Comparison of ENCODE assay signal across 1 cellular context in the genomic region with DNA sequence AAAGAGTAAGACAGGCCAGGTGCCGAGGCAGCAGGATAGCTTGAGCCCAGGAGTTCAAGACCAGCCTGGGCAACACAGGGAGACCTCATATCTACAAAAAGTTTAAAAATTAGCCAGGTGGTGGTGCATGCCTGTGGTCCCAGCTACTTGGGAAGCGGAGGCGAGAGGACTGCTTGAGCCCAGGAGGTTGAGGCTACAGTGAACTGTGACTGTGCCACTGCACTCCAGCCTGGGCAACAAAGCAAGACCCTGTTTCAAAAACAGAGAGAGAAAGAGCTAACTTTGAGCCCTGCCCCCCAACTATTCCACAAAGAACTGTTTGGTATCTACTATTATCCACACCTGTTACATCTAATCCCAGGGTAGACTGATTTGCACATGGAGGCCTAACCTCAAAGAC.
TF ChIP-seq lines count a peak whose summit lies in the region.

No MANE protein-coding gene starts in this region.

TF ChIP-seq in GM23338, 12 proteins besides CTCF, POLR2A, EP300 and RAD21 (continued from another document):
- TF ChIP-seq, protein P1, sequence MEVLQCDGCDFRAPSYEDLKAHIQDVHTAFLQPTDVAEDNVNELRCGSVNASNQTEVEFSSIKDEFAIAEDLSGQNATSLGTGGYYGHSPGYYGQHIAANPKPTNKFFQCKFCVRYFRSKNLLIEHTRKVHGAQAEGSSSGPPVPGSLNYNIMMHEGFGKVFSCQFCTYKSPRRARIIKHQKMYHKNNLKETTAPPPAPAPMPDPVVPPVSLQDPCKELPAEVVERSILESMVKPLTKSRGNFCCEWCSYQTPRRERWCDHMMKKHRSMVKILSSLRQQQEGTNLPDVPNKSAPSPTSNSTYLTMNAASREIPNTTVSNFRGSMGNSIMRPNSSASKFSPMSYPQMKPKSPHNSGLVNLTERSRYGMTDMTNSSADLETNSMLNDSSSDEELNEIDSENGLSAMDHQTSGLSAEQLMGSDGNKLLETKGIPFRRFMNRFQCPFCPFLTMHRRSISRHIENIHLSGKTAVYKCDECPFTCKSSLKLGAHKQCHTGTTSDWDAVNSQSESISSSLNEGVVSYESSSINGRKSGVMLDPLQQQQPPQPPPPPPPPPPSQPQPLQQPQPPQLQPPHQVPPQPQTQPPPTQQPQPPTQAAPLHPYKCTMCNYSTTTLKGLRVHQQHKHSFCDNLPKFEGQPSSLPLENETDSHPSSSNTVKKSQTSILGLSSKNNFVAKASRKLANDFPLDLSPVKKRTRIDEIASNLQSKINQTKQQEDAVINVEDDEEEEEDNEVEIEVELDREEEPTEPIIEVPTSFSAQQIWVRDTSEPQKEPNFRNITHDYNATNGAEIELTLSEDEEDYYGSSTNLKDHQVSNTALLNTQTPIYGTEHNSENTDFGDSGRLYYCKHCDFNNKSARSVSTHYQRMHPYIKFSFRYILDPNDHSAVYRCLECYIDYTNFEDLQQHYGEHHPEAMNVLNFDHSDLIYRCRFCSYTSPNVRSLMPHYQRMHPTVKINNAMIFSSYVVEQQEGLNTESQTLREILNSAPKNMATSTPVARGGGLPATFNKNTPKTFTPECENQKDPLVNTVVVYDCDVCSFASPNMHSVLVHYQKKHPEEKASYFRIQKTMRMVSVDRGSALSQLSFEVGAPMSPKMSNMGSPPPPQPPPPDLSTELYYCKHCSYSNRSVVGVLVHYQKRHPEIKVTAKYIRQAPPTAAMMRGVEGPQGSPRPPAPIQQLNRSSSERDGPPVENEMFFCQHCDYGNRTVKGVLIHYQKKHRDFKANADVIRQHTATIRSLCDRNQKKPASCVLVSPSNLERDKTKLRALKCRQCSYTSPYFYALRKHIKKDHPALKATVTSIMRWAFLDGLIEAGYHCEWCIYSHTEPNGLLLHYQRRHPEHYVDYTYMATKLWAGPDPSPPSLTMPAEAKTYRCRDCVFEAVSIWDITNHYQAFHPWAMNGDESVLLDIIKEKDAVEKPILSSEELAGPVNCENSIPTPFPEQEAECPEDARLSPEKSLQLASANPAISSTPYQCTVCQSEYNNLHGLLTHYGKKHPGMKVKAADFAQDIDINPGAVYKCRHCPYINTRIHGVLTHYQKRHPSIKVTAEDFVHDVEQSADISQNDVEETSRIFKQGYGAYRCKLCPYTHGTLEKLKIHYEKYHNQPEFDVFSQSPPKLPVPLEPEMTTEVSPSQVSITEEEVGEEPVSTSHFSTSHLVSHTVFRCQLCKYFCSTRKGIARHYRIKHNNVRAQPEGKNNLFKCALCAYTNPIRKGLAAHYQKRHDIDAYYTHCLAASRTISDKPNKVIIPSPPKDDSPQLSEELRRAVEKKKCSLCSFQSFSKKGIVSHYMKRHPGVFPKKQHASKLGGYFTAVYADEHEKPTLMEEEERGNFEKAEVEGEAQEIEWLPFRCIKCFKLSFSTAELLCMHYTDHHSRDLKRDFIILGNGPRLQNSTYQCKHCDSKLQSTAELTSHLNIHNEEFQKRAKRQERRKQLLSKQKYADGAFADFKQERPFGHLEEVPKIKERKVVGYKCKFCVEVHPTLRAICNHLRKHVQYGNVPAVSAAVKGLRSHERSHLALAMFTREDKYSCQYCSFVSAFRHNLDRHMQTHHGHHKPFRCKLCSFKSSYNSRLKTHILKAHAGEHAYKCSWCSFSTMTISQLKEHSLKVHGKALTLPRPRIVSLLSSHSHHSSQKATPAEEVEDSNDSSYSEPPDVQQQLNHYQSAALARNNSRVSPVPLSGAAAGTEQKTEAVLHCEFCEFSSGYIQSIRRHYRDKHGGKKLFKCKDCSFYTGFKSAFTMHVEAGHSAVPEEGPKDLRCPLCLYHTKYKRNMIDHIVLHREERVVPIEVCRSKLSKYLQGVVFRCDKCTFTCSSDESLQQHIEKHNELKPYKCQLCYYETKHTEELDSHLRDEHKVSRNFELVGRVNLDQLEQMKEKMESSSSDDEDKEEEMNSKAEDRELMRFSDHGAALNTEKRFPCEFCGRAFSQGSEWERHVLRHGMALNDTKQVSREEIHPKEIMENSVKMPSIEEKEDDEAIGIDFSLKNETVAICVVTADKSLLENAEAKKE (CRISPR knock-in tag; IDR thresholded peaks at IDR 0.05) = no peak
- TF ChIP-seq, protein P2, sequence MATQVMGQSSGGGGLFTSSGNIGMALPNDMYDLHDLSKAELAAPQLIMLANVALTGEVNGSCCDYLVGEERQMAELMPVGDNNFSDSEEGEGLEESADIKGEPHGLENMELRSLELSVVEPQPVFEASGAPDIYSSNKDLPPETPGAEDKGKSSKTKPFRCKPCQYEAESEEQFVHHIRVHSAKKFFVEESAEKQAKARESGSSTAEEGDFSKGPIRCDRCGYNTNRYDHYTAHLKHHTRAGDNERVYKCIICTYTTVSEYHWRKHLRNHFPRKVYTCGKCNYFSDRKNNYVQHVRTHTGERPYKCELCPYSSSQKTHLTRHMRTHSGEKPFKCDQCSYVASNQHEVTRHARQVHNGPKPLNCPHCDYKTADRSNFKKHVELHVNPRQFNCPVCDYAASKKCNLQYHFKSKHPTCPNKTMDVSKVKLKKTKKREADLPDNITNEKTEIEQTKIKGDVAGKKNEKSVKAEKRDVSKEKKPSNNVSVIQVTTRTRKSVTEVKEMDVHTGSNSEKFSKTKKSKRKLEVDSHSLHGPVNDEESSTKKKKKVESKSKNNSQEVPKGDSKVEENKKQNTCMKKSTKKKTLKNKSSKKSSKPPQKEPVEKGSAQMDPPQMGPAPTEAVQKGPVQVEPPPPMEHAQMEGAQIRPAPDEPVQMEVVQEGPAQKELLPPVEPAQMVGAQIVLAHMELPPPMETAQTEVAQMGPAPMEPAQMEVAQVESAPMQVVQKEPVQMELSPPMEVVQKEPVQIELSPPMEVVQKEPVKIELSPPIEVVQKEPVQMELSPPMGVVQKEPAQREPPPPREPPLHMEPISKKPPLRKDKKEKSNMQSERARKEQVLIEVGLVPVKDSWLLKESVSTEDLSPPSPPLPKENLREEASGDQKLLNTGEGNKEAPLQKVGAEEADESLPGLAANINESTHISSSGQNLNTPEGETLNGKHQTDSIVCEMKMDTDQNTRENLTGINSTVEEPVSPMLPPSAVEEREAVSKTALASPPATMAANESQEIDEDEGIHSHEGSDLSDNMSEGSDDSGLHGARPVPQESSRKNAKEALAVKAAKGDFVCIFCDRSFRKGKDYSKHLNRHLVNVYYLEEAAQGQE (IDR thresholded peaks at IDR 0.05; ENCODE audit: unreplicated experiment) = no peak
- no peak for TF ChIP-seq CREB1 (CRISPR knock-in tag; IDR thresholded peaks at IDR 0.05; ENCODE audit: low read depth)
